29 cellular contexts compared by ENCODE assay signal in genomic region chr10:51020175-51020574, GRCh38.
"Had no signal": no experiment of that assay in that cellular context is flagged by ENCODE, and none has a peak within 500 bp of the region (broad histone marks: within the 10 kb centered on the region; RNA-seq: fewer than 3 reads in every experiment).

No MANE protein-coding gene starts in this region.

- H3K27me3 Mint-ChIP-seq: dendritic cell treated with granulocyte-macrophage colony-stimulating factor and Interleukin-4, amounts not matched to agents 40 ng/mL and 50 ng/mL, for 4 days; stimulated activated memory B cell treated with anti-CD40 and anti-IgM and Interleukin-4, amounts not matched to agents 10 μg/mL and 1 μg/mL and 100 μg/mL, for 72 hours had no signal

- H3K4me1 ChIP-seq: foreskin keratinocyte, neural progenitor cell, prostate gland, transverse colon, vagina had no signal

- H3K27me3 ChIP-seq: esophagus squamous epithelium, foreskin keratinocyte, gastroesophageal sphincter, heart left ventricle, hepatocyte, neural progenitor cell, spleen, testis, transverse colon, upper lobe of right lung, vagina had no signal

- H3K9ac ChIP-seq: neural progenitor cell had no signal

- H3K4me1 Mint-ChIP-seq: neural progenitor cell; stimulated activated memory B cell treated with anti-CD40 and anti-IgM and Interleukin-4, amounts not matched to agents 10 μg/mL and 1 μg/mL and 100 μg/mL, for 72 hours had no signal

- H3K4me3 Mint-ChIP-seq: dendritic cell treated with granulocyte-macrophage colony-stimulating factor and Interleukin-4, amounts not matched to agents 40 ng/mL and 50 ng/mL, for 4 days; mesothelial cell of epicardium; naive B cell; nephron; neural progenitor cell; stimulated activated memory B cell treated with anti-CD40 and anti-IgM and Interleukin-4, amounts not matched to agents 10 μg/mL and 1 μg/mL and 100 μg/mL, for 72 hours had no signal

- H3K36me3 Mint-ChIP-seq: mesothelial cell of epicardium; naive B cell; neural progenitor cell; stimulated activated memory B cell treated with anti-CD40 and anti-IgM and Interleukin-4, amounts not matched to agents 10 μg/mL and 1 μg/mL and 100 μg/mL, for 72 hours had no signal

- H3K79me2 ChIP-seq: hepatocyte had no signal

- H3K4me3 ChIP-seq: esophagus squamous epithelium, gastroesophageal sphincter, heart left ventricle, hepatocyte, mucosa of descending colon, neural progenitor cell, prostate gland, skin epidermis, spleen, testis, transverse colon, upper lobe of right lung, vagina had no signal

- ATAC-seq: foreskin keratinocyte; gastroesophageal sphincter; left colon; mucosa of descending colon; stimulated activated memory B cell treated with anti-CD40 and anti-IgM and Interleukin-4, amounts not matched to agents 10 μg/mL and 1 μg/mL and 100 μg/mL, for 72 hours; stimulated activated naive CD8-positive, alpha-beta T cell treated with anti-CD3 and anti-CD28 coated beads, Interleukin-15, Interleukin-2, amounts not matched to agents 100 U/mL and 50 U/mL, for 24 hours; upper lobe of right lung had no signal

- H3K27ac ChIP-seq: esophagus squamous epithelium, foreskin keratinocyte, hepatocyte, neural progenitor cell, prostate gland, spleen, transverse colon, vagina had no signal

- DNase-seq: central memory CD4-positive, alpha-beta T cell; effector memory CD4-positive, alpha-beta T cell; erythroblast; esophagus squamous epithelium; foreskin keratinocyte; left colon; mesenchymal stem cell; mucosa of descending colon; naive B cell; right cardiac atrium; spleen; stimulated activated CD4-positive, alpha-beta T cell treated with anti-CD3 and anti-CD28 coated beads, Interleukin-4, amount 100 ng/mL, for 4 hours; stimulated activated naive CD8-positive, alpha-beta T cell treated with anti-CD3 and anti-CD28 coated beads, Interleukin-15, Interleukin-2, amounts not matched to agents 100 U/mL and 50 U/mL, for 24 hours; substantia nigra; testis; transverse colon; upper lobe of right lung had no signal

- H3K9me3 Mint-ChIP-seq: dendritic cell treated with granulocyte-macrophage colony-stimulating factor and Interleukin-4, amounts not matched to agents 40 ng/mL and 50 ng/mL, for 4 days; mesothelial cell of epicardium; naive B cell; nephron; neural progenitor cell; stimulated activated memory B cell treated with anti-CD40 and anti-IgM and Interleukin-4, amounts not matched to agents 10 μg/mL and 1 μg/mL and 100 μg/mL, for 72 hours had no signal

- FAIRE-seq: islet of Langerhans had no signal

- H3K4me2 ChIP-seq: hepatocyte, neural progenitor cell had no signal

- H3K36me3 ChIP-seq: esophagus squamous epithelium, gastroesophageal sphincter, heart left ventricle, neural progenitor cell, prostate gland, spleen, transverse colon, upper lobe of right lung, vagina had no signal

- H3K27ac Mint-ChIP-seq: dendritic cell treated with granulocyte-macrophage colony-stimulating factor and Interleukin-4, amounts not matched to agents 40 ng/mL and 50 ng/mL, for 4 days; mesothelial cell of epicardium; naive B cell; nephron; neural progenitor cell; stimulated activated memory B cell treated with anti-CD40 and anti-IgM and Interleukin-4, amounts not matched to agents 10 μg/mL and 1 μg/mL and 100 μg/mL, for 72 hours had no signal

- H3K9me3 ChIP-seq: esophagus squamous epithelium, gastroesophageal sphincter, heart left ventricle, mucosa of descending colon, prostate gland, spleen, testis, transverse colon, upper lobe of right lung, vagina had no signal

- H2AFZ ChIP-seq: hepatocyte, neural progenitor cell had no signal
